Comparison of ENCODE assay signal across 38 cellular contexts in genomic region chr18:63752661-63753060, GRCh38. TPM values are rescaled to one million over a fixed set of nuclear protein-coding genes. Genes with fewer than 3 reads are reported as not detected.
"Had no signal": no experiment of that assay in that cellular context is flagged by ENCODE, and none has a peak within 500 bp of the region (broad histone marks: within the 10 kb centered on the region; RNA-seq: fewer than 3 reads in every experiment).

No MANE protein-coding gene starts in this region.

- H3K9me3 ChIP-seq: adrenal gland, body of pancreas, breast epithelium had no signal

- H3K4me1 ChIP-seq: adrenal gland, body of pancreas, breast epithelium had no signal

- ATAC-seq: activated CD8-positive, alpha-beta T cell treated with anti-CD3 and anti-CD28 coated beads for 36 hours; activated naive CD4-positive, alpha-beta T cell treated with anti-CD3 and anti-CD28 coated beads, Interleukin-2, amount 50 U/mL, for 72 hours; activated T-cell treated with anti-CD3 and anti-CD28 coated beads, Interleukin-2, amount 50 U/mL, for 4 hours; activated T-cell treated with anti-CD3 and anti-CD28 coated beads, Interleukin-2, amount 50 U/mL, for 72 hours; activated T-helper 17 cell treated with anti-CD3 and anti-CD28 coated beads, Interleukin-2, amount 50 U/mL, for 72 hours; body of pancreas had no signal

- H3K4me3 Mint-ChIP-seq: activated B cell treated with CpG ODN at 0.5 μM for 24 hours; activated CD4-positive, alpha-beta memory T cell treated with anti-CD3 and anti-CD28 coated beads for 36 hours; activated CD4-positive, alpha-beta T cell treated with anti-CD3 and anti-CD28 coated beads, Interleukin-2, amount 10 ng/mL, durations not matched to agents 24 days and 14 days; activated CD8-positive, alpha-beta T cell treated with anti-CD3 and anti-CD28 coated beads for 36 hours; activated naive CD4-positive, alpha-beta T cell treated with anti-CD3 and anti-CD28 coated beads for 36 hours; activated naive CD8-positive, alpha-beta T cell treated with anti-CD3 and anti-CD28 coated beads for 36 hours; activated T-cell treated with anti-CD3 and anti-CD28 coated beads, Interleukin-2, amount 50 U/mL, for 4 hours; activated T-cell treated with anti-CD3 and anti-CD28 coated beads, Interleukin-2, amount 50 U/mL, for 72 hours; activated T-helper 1 cell treated with anti-CD3 and anti-CD28 coated beads, Interleukin-12 subunit alpha, Interleukin-12 subunit beta, Interleukin-2, Interleukin-4 antibody, amounts not matched to agents 30 ng/mL and 10 ng/mL and 1 ng/mL, durations not matched to agents 14 hours and 24 hours and 36 hours; activated T-helper 17 cell treated with anti-CD3 and anti-CD28 coated beads, Interleukin-2, amount 50 U/mL, for 72 hours; T-helper 1 cell treated with Interleukin-12 subunit alpha and Interleukin-12 subunit beta and Interleukin-4 antibody, amounts not matched to agents 30 μg/mL and 1 μg/mL, for 36 hours; T-helper 2 cell treated with Interferon-gamma antibody and Interleukin-4, amounts not matched to agents 5 μg/mL and 100 μg/mL, for 36 hours had no signal

- H3K27me3 ChIP-seq: adrenal gland, body of pancreas, brain microvascular endothelial cell, breast epithelium had no signal

- H3K9me3 Mint-ChIP-seq: activated CD4-positive, alpha-beta memory T cell treated with anti-CD3 and anti-CD28 coated beads for 36 hours; activated CD4-positive, alpha-beta T cell treated with anti-CD3 and anti-CD28 coated beads, Interleukin-2, amount 10 ng/mL, durations not matched to agents 24 days and 14 days; activated CD8-positive, alpha-beta T cell treated with anti-CD3 and anti-CD28 coated beads for 36 hours; activated naive CD4-positive, alpha-beta T cell treated with anti-CD3 and anti-CD28 coated beads, Interleukin-2, amount 50 U/mL, for 72 hours; activated naive CD8-positive, alpha-beta T cell treated with anti-CD3 and anti-CD28 coated beads for 36 hours; activated T-cell treated with anti-CD3 and anti-CD28 coated beads, Interleukin-2, amount 50 U/mL, for 4 hours; activated T-helper 1 cell treated with anti-CD3 and anti-CD28 coated beads, Interleukin-12 subunit alpha, Interleukin-12 subunit beta, Interleukin-2, Interleukin-4 antibody, amounts not matched to agents 30 ng/mL and 10 ng/mL and 1 ng/mL, durations not matched to agents 14 hours and 24 hours and 36 hours; activated T-helper 17 cell treated with anti-CD3 and anti-CD28 coated beads, Interleukin-2, amount 50 U/mL, for 72 hours; T-helper 1 cell treated with Interleukin-12 subunit alpha and Interleukin-12 subunit beta and Interleukin-4 antibody, amounts not matched to agents 30 μg/mL and 1 μg/mL, for 36 hours; T-helper 2 cell treated with Interferon-gamma antibody and Interleukin-4, amounts not matched to agents 5 μg/mL and 100 μg/mL, for 36 hours had no signal

- H3K4me1 Mint-ChIP-seq: activated B cell treated with CpG ODN at 0.5 μM for 24 hours; activated CD4-positive, alpha-beta T cell treated with anti-CD3 and anti-CD28 coated beads, Interleukin-2, amount 10 ng/mL, durations not matched to agents 24 days and 14 days; activated naive CD8-positive, alpha-beta T cell treated with anti-CD3 and anti-CD28 coated beads for 36 hours; activated T-helper 17 cell treated with anti-CD3 and anti-CD28 coated beads, Interleukin-2, amount 50 U/mL, for 72 hours had no signal

- H3K36me3 ChIP-seq: adrenal gland, brain microvascular endothelial cell, breast epithelium had no signal

- H3K27ac ChIP-seq: adrenal gland, body of pancreas, brain microvascular endothelial cell, breast epithelium, VCaP had no signal

- H3K36me3 Mint-ChIP-seq: activated CD4-positive, alpha-beta memory T cell treated with anti-CD3 and anti-CD28 coated beads for 36 hours; activated naive CD4-positive, alpha-beta T cell treated with anti-CD3 and anti-CD28 coated beads, Interleukin-2, amount 50 U/mL, for 72 hours; activated naive CD8-positive, alpha-beta T cell treated with anti-CD3 and anti-CD28 coated beads for 36 hours had no signal

- H3K4me3 ChIP-seq: adrenal gland, body of pancreas, breast epithelium had no signal

- H3K27ac Mint-ChIP-seq: activated B cell treated with CpG ODN at 0.5 μM for 24 hours; activated CD4-positive, alpha-beta memory T cell treated with anti-CD3 and anti-CD28 coated beads for 36 hours; activated CD4-positive, alpha-beta T cell treated with anti-CD3 and anti-CD28 coated beads, Interleukin-2, amount 10 ng/mL, durations not matched to agents 24 days and 14 days; activated CD8-positive, alpha-beta T cell treated with anti-CD3 and anti-CD28 coated beads for 36 hours; activated naive CD4-positive, alpha-beta T cell treated with anti-CD3 and anti-CD28 coated beads for 36 hours; activated naive CD4-positive, alpha-beta T cell treated with anti-CD3 and anti-CD28 coated beads, Interleukin-2, amount 50 U/mL, for 72 hours; activated naive CD8-positive, alpha-beta T cell treated with anti-CD3 and anti-CD28 coated beads for 36 hours; activated T-cell treated with anti-CD3 and anti-CD28 coated beads, Interleukin-2, amount 50 U/mL, for 72 hours; activated T-helper 1 cell treated with anti-CD3 and anti-CD28 coated beads, Interleukin-12 subunit alpha, Interleukin-12 subunit beta, Interleukin-2, Interleukin-4 antibody, amounts not matched to agents 30 ng/mL and 10 ng/mL and 1 ng/mL, durations not matched to agents 14 hours and 24 hours and 36 hours; activated T-helper 17 cell treated with anti-CD3 and anti-CD28 coated beads, Interleukin-2, amount 50 U/mL, for 72 hours; T-helper 1 cell treated with Interleukin-12 subunit alpha and Interleukin-12 subunit beta and Interleukin-4 antibody, amounts not matched to agents 30 μg/mL and 1 μg/mL, for 36 hours; T-helper 2 cell treated with Interferon-gamma antibody and Interleukin-4, amounts not matched to agents 5 μg/mL and 100 μg/mL, for 36 hours had no signal

- DNase-seq: activated B cell treated with CpG ODN at 0.5 μM for 24 hours; activated CD4-positive, alpha-beta memory T cell treated with anti-CD3 and anti-CD28 coated beads for 36 hours; activated CD4-positive, alpha-beta T cell treated with anti-CD3 and anti-CD28 coated beads for 4 hours; activated CD4-positive, alpha-beta T cell treated with anti-CD3 and anti-CD28 coated beads, Interleukin-2, amount 10 ng/mL, durations not matched to agents 24 days and 14 days; activated CD4-positive, alpha-beta T cell treated with anti-CD3 and anti-CD28 coated beads, Interleukin-2, amount 50 U/mL, for 1 hour; activated CD4-positive, alpha-beta T cell treated with anti-CD3 and anti-CD28 coated beads, Interleukin-2, amount 50 U/mL, for 4 hours; activated CD4-positive, CD25-positive, alpha-beta regulatory T cell treated with anti-CD3 and anti-CD28 coated beads, Interleukin-2, amount 50 U/mL, for 72 hours; activated CD8-positive, alpha-beta memory T cell treated with anti-CD3 and anti-CD28 coated beads, Interleukin-2, amount 50 U/mL, for 4 hours; activated CD8-positive, alpha-beta T cell treated with anti-CD3 and anti-CD28 coated beads for 36 hours; activated effector memory CD4-positive, alpha-beta T cell treated with anti-CD3 and anti-CD28 coated beads, Interleukin-2, amount 50 U/mL, for 16 hours; activated gamma-delta T cell treated with Interleukin-2 at 50 U/mL for 16 hours; activated naive CD4-positive, alpha-beta T cell; activated naive CD4-positive, alpha-beta T cell treated with anti-CD3 and anti-CD28 coated beads for 36 hours; activated naive CD4-positive, alpha-beta T cell treated with anti-CD3 and anti-CD28 coated beads, Interleukin-2, amount 50 U/mL, for 16 hours; activated naive CD8-positive, alpha-beta T cell treated with anti-CD3 and anti-CD28 coated beads for 36 hours; activated T-cell treated with anti-CD3 and anti-CD28 coated beads for 4 hours; activated T-cell treated with anti-CD3 and anti-CD28 coated beads, Interleukin-2, amount 50 U/mL, for 1 hour; activated T-cell treated with anti-CD3 and anti-CD28 coated beads, Interleukin-2, amount 50 U/mL, for 4 hours; activated T-cell treated with anti-CD3 and anti-CD28 coated beads, Interleukin-2, amount 50 U/mL, for 72 hours; adrenal gland; amniotic stem cell; aorta; brain microvascular endothelial cell; central memory CD4-positive, alpha-beta T cell; T-helper 1 cell; T-helper 2 cell; T-helper 9 cell had no signal

- H3K27me3 Mint-ChIP-seq: activated B cell treated with CpG ODN at 0.5 μM for 24 hours; activated CD4-positive, alpha-beta T cell treated with anti-CD3 and anti-CD28 coated beads, Interleukin-2, amount 10 ng/mL, durations not matched to agents 24 days and 14 days; activated naive CD8-positive, alpha-beta T cell treated with anti-CD3 and anti-CD28 coated beads for 36 hours; activated T-helper 17 cell treated with anti-CD3 and anti-CD28 coated beads, Interleukin-2, amount 50 U/mL, for 72 hours had no signal

RNA-seq across cellular contexts. Expression of gene SERPINB7, which starts 22.6 kb away (rescaled TPM):
- total RNA-seq: activated B cell treated with CpG ODN at 0.5 μM for 24 hours; activated CD4-positive, alpha-beta memory T cell treated with anti-CD3 and anti-CD28 coated beads for 36 hours; activated CD4-positive, alpha-beta T cell treated with anti-CD3 and anti-CD28 coated beads, Interleukin-2, amount 10 ng/mL, durations not matched to agents 24 days and 14 days; activated CD8-positive, alpha-beta memory T cell treated with anti-CD3 and anti-CD28 coated beads for 36 hours; activated CD8-positive, alpha-beta T cell treated with anti-CD3 and anti-CD28 coated beads for 36 hours; activated naive CD4-positive, alpha-beta T cell treated with anti-CD3 and anti-CD28 coated beads for 36 hours; activated naive CD4-positive, alpha-beta T cell treated with anti-CD3 and anti-CD28 coated beads, Interleukin-2, amount 50 U/mL, for 72 hours; activated naive CD8-positive, alpha-beta T cell treated with anti-CD3 and anti-CD28 coated beads for 36 hours; activated T-cell treated with anti-CD3 and anti-CD28 coated beads, Interleukin-2, amount 50 U/mL, for 4 hours; activated T-cell treated with anti-CD3 and anti-CD28 coated beads, Interleukin-2, amount 50 U/mL, for 72 hours; activated T-helper 1 cell treated with anti-CD3 and anti-CD28 coated beads, Interleukin-12 subunit alpha, Interleukin-12 subunit beta, Interleukin-2, Interleukin-4 antibody, amounts not matched to agents 30 ng/mL and 10 ng/mL and 1 ng/mL, durations not matched to agents 14 hours and 24 hours and 36 hours; activated T-helper 17 cell treated with anti-CD3 and anti-CD28 coated beads, Interleukin-2, amount 50 U/mL, for 72 hours; aorta; body of pancreas; breast epithelium; cardiac septum had no signal
- polyA plus RNA-seq: adrenal gland, aorta had no signal

RNA-seq across cellular contexts. Expression of gene SERPINB11, which starts 49.9 kb away (rescaled TPM):
- total RNA-seq: activated B cell treated with CpG ODN at 0.5 μM for 24 hours; activated CD4-positive, alpha-beta memory T cell treated with anti-CD3 and anti-CD28 coated beads for 36 hours; activated CD4-positive, alpha-beta T cell treated with anti-CD3 and anti-CD28 coated beads, Interleukin-2, amount 10 ng/mL, durations not matched to agents 24 days and 14 days; activated CD8-positive, alpha-beta memory T cell treated with anti-CD3 and anti-CD28 coated beads for 36 hours; activated CD8-positive, alpha-beta T cell treated with anti-CD3 and anti-CD28 coated beads for 36 hours; activated naive CD4-positive, alpha-beta T cell treated with anti-CD3 and anti-CD28 coated beads for 36 hours; activated naive CD4-positive, alpha-beta T cell treated with anti-CD3 and anti-CD28 coated beads, Interleukin-2, amount 50 U/mL, for 72 hours; activated naive CD8-positive, alpha-beta T cell treated with anti-CD3 and anti-CD28 coated beads for 36 hours; activated T-cell treated with anti-CD3 and anti-CD28 coated beads, Interleukin-2, amount 50 U/mL, for 4 hours; activated T-cell treated with anti-CD3 and anti-CD28 coated beads, Interleukin-2, amount 50 U/mL, for 72 hours; activated T-helper 1 cell treated with anti-CD3 and anti-CD28 coated beads, Interleukin-12 subunit alpha, Interleukin-12 subunit beta, Interleukin-2, Interleukin-4 antibody, amounts not matched to agents 30 ng/mL and 10 ng/mL and 1 ng/mL, durations not matched to agents 14 hours and 24 hours and 36 hours; activated T-helper 17 cell treated with anti-CD3 and anti-CD28 coated beads, Interleukin-2, amount 50 U/mL, for 72 hours; adrenal gland; aorta; astrocyte; body of pancreas; breast epithelium; cardiac septum had no signal
- polyA plus RNA-seq: aorta had no signal
